Comparison of ENCODE assay signal across 26 cellular contexts in the genomic region with DNA sequence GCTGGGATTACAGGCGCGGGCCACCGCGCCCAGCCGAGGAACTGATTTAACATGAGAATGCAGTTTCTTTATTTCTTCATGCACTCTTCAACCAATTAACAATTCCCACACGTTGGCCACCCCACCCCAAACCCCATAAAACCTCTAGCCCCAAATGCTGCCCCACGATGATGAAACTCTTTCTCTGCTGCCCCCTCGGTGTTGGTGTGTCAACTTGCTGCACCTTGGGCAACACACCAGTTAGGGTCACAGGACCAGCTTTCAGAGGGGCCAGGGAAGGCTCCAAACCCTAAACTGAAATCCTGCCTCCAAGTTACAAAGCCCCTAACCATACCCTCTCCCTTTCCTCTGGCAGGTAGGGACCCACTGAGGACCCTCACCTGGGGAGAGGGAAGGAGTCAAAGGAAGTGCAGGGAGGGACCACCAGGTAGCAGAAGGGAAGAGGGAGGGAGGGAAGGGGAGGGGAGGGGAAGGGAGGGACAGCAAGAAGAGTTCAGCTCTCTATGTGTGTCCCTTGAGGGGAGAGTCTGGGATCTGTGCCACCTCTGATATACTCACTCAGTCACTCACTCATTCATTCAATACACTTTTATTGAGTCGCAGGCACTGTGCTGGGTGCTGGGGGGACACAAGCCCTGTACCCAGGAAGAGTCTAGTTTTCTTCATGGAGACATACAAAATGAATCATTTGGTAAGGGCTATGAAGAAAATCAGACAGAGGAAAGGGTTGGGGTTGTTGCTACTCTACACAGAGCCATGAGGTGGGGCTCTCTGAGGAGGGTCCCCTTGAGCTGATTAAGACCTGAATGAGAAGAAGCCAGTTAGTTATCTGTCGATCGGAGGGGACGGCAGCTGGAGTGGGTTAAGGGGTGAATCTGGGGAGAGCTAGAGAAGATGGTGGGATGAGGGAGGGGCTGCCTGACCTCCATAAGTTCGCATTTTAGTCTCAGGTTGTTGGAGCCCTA. TPM values are rescaled to one million over a fixed set of nuclear protein-coding genes. Genes with fewer than 3 reads are reported as not detected.
DNase-seq lines count a peak whose midpoint lies in the region; ATAC-seq and FAIRE-seq lines count a peak whose summit lies in the region.
"Had no signal": no experiment of that assay in that cellular context is flagged by ENCODE, and none has a peak within 500 bp of the region (broad histone marks: within the 10 kb centered on the region; RNA-seq: fewer than 3 reads in every experiment).

No MANE protein-coding gene starts in this region.

- ATAC-seq in right cardiac atrium (no peak), HG02973 (IDR thresholded peaks at IDR 0.05; ENCODE audit: unreplicated experiment) (no peak)
- no peak for ATAC-seq in naive thymus-derived CD4-positive, alpha-beta T cell

- peak; percentile 46 for FAIRE-seq in HTR-8/SVneo (lab: Jason Lieb, UNC)
- FAIRE-seq: D721Med, G401.6 had no signal

- DNase-seq in right cardiac atrium (peak in 2 of 3 donors; percentile 23 to 64), cardiac septum (ENCODE audit: low spot score) (no peak), HTR-8/SVneo (ENCODE audit: insufficient read length, low spot score) (no peak), HuH-7.5 (ENCODE audit: low spot score) (no peak), EL (no peak)
- no peak for DNase-seq in naive thymus-derived CD4-positive, alpha-beta T cell
- DNase-seq: BE2C; CD4-positive, alpha-beta memory T cell; DMS79; GM23248; HFFc6; MV-4-11; NCI-H1436 treated with DMSO at 0.1 percent for 48 hours; NCI-H2029 treated with DMSO at 0.1 percent for 48 hours; NCI-H510A; NCI-H774; Peyer's patch; SHP77; SK-N-SH; T-helper 1 cell had no signal

- H3K27me3 ChIP-seq in right cardiac atrium (ENCODE audit: control insufficient read depth, insufficient read depth), result no peaks in the 10 kb centered on the region
- H3K27me3 ChIP-seq in naive thymus-derived CD4-positive, alpha-beta T cell (ENCODE audit: control insufficient read depth in 2 of 2, insufficient read depth in 2 of 2, low read length in 2 of 2), result no peaks in the 10 kb centered on the region

- peak overlapping the region in 7 of 9 donors; percentile 14 to 72 (median 40) for H3K27ac Mint-ChIP-seq in naive thymus-derived CD4-positive, alpha-beta T cell
- H3K27ac Mint-ChIP-seq: HFFc6, IgD-negative memory B cell had no signal

- H3K4me3 Mint-ChIP-seq in naive thymus-derived CD4-positive, alpha-beta T cell, result peak overlapping the region in 2 of 10 donors; percentile 20 to 29
- H3K4me3 Mint-ChIP-seq: HFFc6, IgD-negative memory B cell had no signal

- intact Hi-C loops in right cardiac atrium (cut with DNase I), result no loop called here
- intact Hi-C loops in cardiac septum (cut with DNase I), result no loop called here
- intact Hi-C loops in naive thymus-derived CD4-positive, alpha-beta T cell (cut with micrococcal nuclease), result no loop called here

- H3K9me3 ChIP-seq in right cardiac atrium (ENCODE audit: control insufficient read depth, low read length), result no peaks in the 10 kb centered on the region
- H3K9me3 ChIP-seq in naive thymus-derived CD4-positive, alpha-beta T cell (ENCODE audit: control insufficient read depth in 2 of 3, low read length in 3 of 3), result no peaks in the 10 kb centered on the region
- H3K9me3 ChIP-seq: BE2C, Peyer's patch, SK-N-SH had no signal

- H3K4me1 Mint-ChIP-seq in naive thymus-derived CD4-positive, alpha-beta T cell, result peaks cover 8 to 61% (median 46%) of the 10 kb centered on the region in 7 donors

- H3K27ac ChIP-seq in right cardiac atrium (ENCODE audit: low read length), result no peak overlapping the region
- no peak overlapping the region for H3K27ac ChIP-seq in naive thymus-derived CD4-positive, alpha-beta T cell (ENCODE audit: low read depth, low read length)
- H3K27ac ChIP-seq: GM23248, Peyer's patch had no signal

- H3K36me3 ChIP-seq in naive thymus-derived CD4-positive, alpha-beta T cell (ENCODE audit: control insufficient read depth in 2 of 3, insufficient read depth in 3 of 3, low read length in 3 of 3), result peaks cover 0 to 3% (median 0%) of the 10 kb centered on the region in 3 experiments
- H3K36me3 ChIP-seq: BE2C, Peyer's patch had no signal

- H3K9me3 Mint-ChIP-seq in naive thymus-derived CD4-positive, alpha-beta T cell, result peaks cover 0 to 3% (median 0%) of the 10 kb centered on the region in 11 donors
- H3K9me3 Mint-ChIP-seq: CD4-positive, alpha-beta memory T cell; HFFc6; IgD-negative memory B cell had no signal

- POLR2A ChIA-PET in naive thymus-derived CD4-positive, alpha-beta T cell (lab: Charles Lee), result interaction anchor here (0.5 to 0.6 kb wide), 3 partner anchors 50 to 1927 kb away, joined by 3 to 4 read pairs (median 3); no protein-coding TSS in a partner anchor

- peaks cover 0 to 4% (median 0%) of the 10 kb centered on the region in 5 donors for H3K36me3 Mint-ChIP-seq in naive thymus-derived CD4-positive, alpha-beta T cell
- H3K36me3 Mint-ChIP-seq: CD4-positive, alpha-beta memory T cell had no signal

- H3K4me1 ChIP-seq in right cardiac atrium (ENCODE audit: control insufficient read depth, insufficient read depth, low read length), result peaks cover 7% of the 10 kb centered on the region
- H3K4me1 ChIP-seq in naive thymus-derived CD4-positive, alpha-beta T cell (ENCODE audit: control insufficient read depth in 2 of 2, insufficient read depth in 2 of 2, low read length in 2 of 2), result peaks cover 7 to 26% of the 10 kb centered on the region in 2 donors

- peaks cover 0 to 38% (median 0%) of the 10 kb centered on the region in 5 donors for H3K27me3 Mint-ChIP-seq in naive thymus-derived CD4-positive, alpha-beta T cell
- H3K27me3 Mint-ChIP-seq: CD4-positive, alpha-beta memory T cell had no signal

- H3K4me3 ChIP-seq in right cardiac atrium (ENCODE audit: low read length), result no peak overlapping the region
- no peak overlapping the region for H3K4me3 ChIP-seq in naive thymus-derived CD4-positive, alpha-beta T cell (ENCODE audit: low read length)
- H3K4me3 ChIP-seq: GM23248, Peyer's patch had no signal

- WGBS in right cardiac atrium, result 62% methylated on average over 13 of the region's 13 CpGs

- CTCF ChIA-PET in naive thymus-derived CD4-positive, alpha-beta T cell (lab: Charles Lee), result interaction anchor here (0.7 to 1.7 kb wide), 5 partner anchors 52 to 164 kb away, joined by 3 to 6 read pairs (median 3); partner anchors contain the start of gene RPL19

RNA-seq across cellular contexts. Expression of gene PLXDC1, which starts 3.9 kb away (rescaled TPM):
- total RNA-seq in right cardiac atrium, result 10 to 100 TPM in 1 of 4 donors, 1 to 10 TPM in 3; 4.4 to 14.6 (median 5.8) TPM
- 13.0 TPM for polyA plus RNA-seq in right cardiac atrium
- 21.4 TPM for total RNA-seq in cardiac septum
- 10 to 100 TPM in 4 of 5 experiments, 1 to 10 TPM in 1; 2.3 to 55.7 (median 31.8) TPM for total RNA-seq in naive thymus-derived CD4-positive, alpha-beta T cell
- 10 to 100 TPM; 19.3 to 22.5 TPM for polyA plus RNA-seq in naive thymus-derived CD4-positive, alpha-beta T cell
- total RNA-seq: GM23248 had no signal
- polyA plus RNA-seq: IgD-negative memory B cell had no signal

RNA-seq across cellular contexts. Expression of gene ARL5C, which starts 18.5 kb away (rescaled TPM):
- total RNA-seq in right cardiac atrium (not detected), cardiac septum (not detected)
- not detected for polyA plus RNA-seq in right cardiac atrium
- total RNA-seq in naive thymus-derived CD4-positive, alpha-beta T cell, result under 1 TPM in 2 of 5 experiments, not detected in 3; 0.34 to 0.78 TPM
- polyA plus RNA-seq in naive thymus-derived CD4-positive, alpha-beta T cell, result under 1 TPM in 1 of 2 donors, not detected in 1; 0.15 TPM
- total RNA-seq: CD4-positive, alpha-beta memory T cell; GM23248; HFFc6; LHCN-M2; Peyer's patch had no signal
- polyA plus RNA-seq: AG04450; CD4-positive, alpha-beta memory T cell; GM23248; IgD-negative memory B cell; SK-N-SH had no signal

RNA-seq across cellular contexts. Expression of gene CACNB1, which starts 50.0 kb away (rescaled TPM):
- total RNA-seq in right cardiac atrium (10 to 100 TPM in 1 of 4 donors, 1 to 10 TPM in 3; 5.8 to 10.8 (median 8.0) TPM), cardiac septum (11.8 TPM)
- polyA plus RNA-seq in right cardiac atrium, result 6.4 TPM
- 10 to 100 TPM; 10.7 to 22.0 (median 12.8) TPM for total RNA-seq in naive thymus-derived CD4-positive, alpha-beta T cell
- 1 to 10 TPM in 1 of 2 donors, under 1 TPM in 1; 0.39 to 1.9 TPM for polyA plus RNA-seq in naive thymus-derived CD4-positive, alpha-beta T cell

RNA-seq across cellular contexts. Expression of gene RPL19, which starts 52.6 kb away (rescaled TPM):
- total RNA-seq in right cardiac atrium (1,000 to 10,000 TPM; 1,060 to 1,177 (median 1,099) TPM), cardiac septum (753 TPM)
- 1,781 TPM for polyA plus RNA-seq in right cardiac atrium
- total RNA-seq in naive thymus-derived CD4-positive, alpha-beta T cell, result 1,000 to 10,000 TPM; 1,932 to 3,942 (median 3,777) TPM
- polyA plus RNA-seq in naive thymus-derived CD4-positive, alpha-beta T cell, result 1,000 to 10,000 TPM; 4,326 to 4,957 TPM

Comparison
In these comparisons a context has a peak if more than half of its experiments do, and no peak if none do; other contexts are left out.
1. DNase-seq: peak in right cardiac atrium (2 of 3); none in cardiac septum (single experiment), HTR-8/SVneo (single experiment), naive thymus-derived CD4-positive, alpha-beta T cell (0 of 9), HuH-7.5 (single experiment) and EL (single experiment).